9 cellular contexts compared by ENCODE assay signal in genomic region chr1:230641900-230642262, GRCh38. TPM values are rescaled to one million over a fixed set of nuclear protein-coding genes. Genes with fewer than 3 reads are reported as not detected.
A peak's percentile ranks its signal among the peaks of the same experiment; 100 is the strongest.
DNase-seq lines count a peak whose midpoint lies in the region; ATAC-seq, FAIRE-seq and TF ChIP-seq lines count a peak whose summit lies in the region.
"Had no signal": no experiment of that assay in that cellular context is flagged by ENCODE, and none has a peak within 500 bp of the region (broad histone marks: within the 10 kb centered on the region; RNA-seq: fewer than 3 reads in every experiment).

No MANE protein-coding gene starts in this region.

- DNase-seq in H7, result no peak
- no peak for DNase-seq in kidney
- no peak for DNase-seq in tibial nerve (ENCODE audit: low spot score in 2 of 2)
- DNase-seq in GM19240 (ENCODE audit: insufficient read length, low spot score), result no peak
- DNase-seq in AG20443 (ENCODE audit: low spot score), result no peak
- no peak for DNase-seq in left lobe of liver (ENCODE audit: low spot score)

- FAIRE-seq in kidney (lab: Jason Lieb, UNC), result no peak
- FAIRE-seq: islet of Langerhans had no signal

- H3K36me3 ChIP-seq in BLaER1, result peaks cover 18% of the 10 kb centered on the region
- no peaks in the 10 kb centered on the region; the same call in none of the 2 replicates for H3K36me3 ChIP-seq in H7 (replicated peaks; ENCODE audit: control insufficient read depth, insufficient read depth, low read length)
- H3K36me3 ChIP-seq in kidney (ENCODE audit: control insufficient read depth in 1 of 2, insufficient read depth in 2 of 2, low read length in 2 of 2), result no peaks in the 10 kb centered on the region
- H3K36me3 ChIP-seq in tibial nerve, result peaks cover 0 to 13% (median 0%) of the 10 kb centered on the region in 3 donors

- peak overlapping the region; percentile 32 for H3K4me2 ChIP-seq in BLaER1

- peaks cover 12% of the 10 kb centered on the region for H3K36me3 Mint-ChIP-seq in activated T-helper 17 cell treated with anti-CD3 and anti-CD28 coated beads, Interleukin-2, amount 50 U/mL, for 72 hours (ENCODE audit: low read depth)

- 8 to 14% methylated on average over 17 of the region's 18 CpGs for WGBS in tibial nerve, 2 donors

- H3K27ac Mint-ChIP-seq in activated T-helper 17 cell treated with anti-CD3 and anti-CD28 coated beads, Interleukin-2, amount 50 U/mL, for 72 hours, result no peak overlapping the region

- H3K27me3 ChIP-seq in BLaER1 (no peaks in the 10 kb centered on the region), H7 (ENCODE audit: control insufficient read depth, insufficient read depth, low read length) (no peaks in the 10 kb centered on the region; the same call in 1 of the 2 replicates), tibial nerve (peaks cover 0 to 9% of the 10 kb centered on the region in 2 donors)

- peaks cover 40% of the 10 kb centered on the region for H4K20me1 ChIP-seq in BLaER1

- H3K4me3 Mint-ChIP-seq in activated T-helper 17 cell treated with anti-CD3 and anti-CD28 coated beads, Interleukin-2, amount 50 U/mL, for 72 hours, result peak overlapping the region; percentile 88

- H3K4me1 ChIP-seq in BLaER1, result peaks cover 28% of the 10 kb centered on the region
- H3K4me1 ChIP-seq in kidney (ENCODE audit: control insufficient read depth in 1 of 2, insufficient read depth in 1 of 2, low read depth in 1 of 2, low read length in 2 of 2), result peaks cover 11 to 14% of the 10 kb centered on the region in 2 donors
- peaks cover 0 to 30% (median 16%) of the 10 kb centered on the region in 4 donors for H3K4me1 ChIP-seq in tibial nerve

- no peaks in the 10 kb centered on the region for H3K9me3 Mint-ChIP-seq in activated T-helper 17 cell treated with anti-CD3 and anti-CD28 coated beads, Interleukin-2, amount 50 U/mL, for 72 hours

- H3K27me3 Mint-ChIP-seq in activated T-helper 17 cell treated with anti-CD3 and anti-CD28 coated beads, Interleukin-2, amount 50 U/mL, for 72 hours, result peaks cover 21% of the 10 kb centered on the region

- H3K9me3 ChIP-seq in BLaER1, result no peaks in the 10 kb centered on the region
- no peaks in the 10 kb centered on the region for H3K9me3 ChIP-seq in kidney (ENCODE audit: control insufficient read depth in 1 of 2, low read length in 2 of 2)
- no peaks in the 10 kb centered on the region for H3K9me3 ChIP-seq in tibial nerve

- TF ChIP-seq EP300 in tibial nerve (IDR thresholded peaks at IDR 0.05), result no peak

- H3K9ac ChIP-seq in BLaER1 (no peak overlapping the region), kidney (ENCODE audit: low read length in 2 of 2) (peak overlapping the region in 1 of 2 donors; percentile 20)

- intact Hi-C loops in kidney (cut with DNase I), result no loop called here

- no peak for TF ChIP-seq CTCF in kidney (IDR thresholded peaks at IDR 0.05; ENCODE audit: borderline replicate concordance, extremely low read depth, insufficient read depth)
- no peak for TF ChIP-seq CTCF in tibial nerve (IDR thresholded peaks at IDR 0.05)

- peak overlapping the region; percentile 74; the same call in 1 of the 2 replicates for H3K4me3 ChIP-seq in BLaER1
- H3K4me3 ChIP-seq in H7 (ENCODE audit: insufficient read depth, low read depth, low read length), result peak overlapping the region; percentile 89
- H3K4me3 ChIP-seq in kidney (ENCODE audit: low read length in 2 of 2), result peak overlapping the region; percentile 80 to 99
- peak overlapping the region in 3 of 4 donors; percentile 59 to 92 (median 63) for H3K4me3 ChIP-seq in tibial nerve

- no peak overlapping the region for H3K27ac ChIP-seq in BLaER1
- H3K27ac ChIP-seq in kidney (ENCODE audit: low read depth in 2 of 2, low read length in 2 of 2), result no peak overlapping the region
- H3K27ac ChIP-seq in tibial nerve, result no peak overlapping the region

- TF ChIP-seq POLR2A in tibial nerve (IDR thresholded peaks at IDR 0.05), result no peak

- no peak for ATAC-seq in activated T-helper 17 cell treated with anti-CD3 and anti-CD28 coated beads, Interleukin-2, amount 50 U/mL, for 72 hours (replicated peaks)
- no peak for ATAC-seq in left lobe of liver

- H3K4me1 Mint-ChIP-seq in activated T-helper 17 cell treated with anti-CD3 and anti-CD28 coated beads, Interleukin-2, amount 50 U/mL, for 72 hours, result peaks cover 29% of the 10 kb centered on the region

RNA-seq across cellular contexts. Expression of gene COG2, which starts 0.4 kb away (rescaled TPM):
- total RNA-seq in H7 (2014; rRNA removed; shearing (Covaris generic)), result 38.3 and 53.9 TPM in 2 replicates
- 10 to 100 TPM; 11.6 to 28.9 TPM for total RNA-seq in activated T-helper 17 cell treated with anti-CD3 and anti-CD28 coated beads, Interleukin-2, amount 50 U/mL, for 72 hours
- total RNA-seq in kidney (30.7 TPM), tibial nerve (10 to 100 TPM; 16.6 to 27.3 (median 20.5) TPM), left lobe of liver (9.8 TPM)
- 17.9 TPM for polyA plus RNA-seq in kidney (ENCODE audit: insufficient read depth, low read depth, low replicate concordance)
